ENCODE assay signal across 1 cellular context in genomic region chr20:19812056-19812455, GRCh38.
TF ChIP-seq lines count a peak whose summit lies in the region.

No MANE protein-coding gene starts in this region.

TF ChIP-seq in IMR-90, 13 proteins besides CTCF, POLR2A, EP300 and RAD21 (continued from another document):
- TF ChIP-seq USF2 (IDR thresholded peaks at IDR 0.05; ENCODE audit: low read depth, low read length) (no peak), CHD1 (IDR thresholded peaks at IDR 0.05; ENCODE audit: low read depth, low read length) (no peak), FOS (IDR thresholded peaks at IDR 0.05; ENCODE audit: low read depth, low read length) (no peak), MXI1 (IDR thresholded peaks at IDR 0.05; ENCODE audit: borderline replicate concordance, low read depth, low read length) (no peak), ELK1 (IDR thresholded peaks at IDR 0.05; ENCODE audit: borderline replicate concordance, low read depth, low read length) (no peak), CEBPB (IDR thresholded peaks at IDR 0.05; ENCODE audit: low read depth, low read length) (no peak), NFE2L2 (IDR thresholded peaks at IDR 0.05; ENCODE audit: low read depth, low read length) (no peak), RCOR1 (IDR thresholded peaks at IDR 0.05; ENCODE audit: insufficient replicate concordance, low read length) (no peak), BHLHE40 (IDR thresholded peaks at IDR 0.05; ENCODE audit: low read depth, low read length) (no peak)
